In genomic region chr4:163484906-163485305, GRCh38 we compare ENCODE assay signal across 8 cellular contexts. TPM values are rescaled to one million over a fixed set of nuclear protein-coding genes. Genes with fewer than 3 reads are reported as not detected.
DNase-seq lines count a peak whose midpoint lies in the region; ATAC-seq lines count a peak whose summit lies in the region.

No MANE protein-coding gene starts in this region.

- POLR2A ChIA-PET in activated CD4-positive, alpha-beta T cell treated with anti-CD3 and anti-CD28 coated beads for 36 hours (lab: Charles Lee), result no interaction called here

- H3K27ac Mint-ChIP-seq in activated CD4-positive, alpha-beta T cell treated with anti-CD3 and anti-CD28 coated beads for 36 hours, result no peak overlapping the region

- intact Hi-C loops in activated CD4-positive, alpha-beta T cell treated with anti-CD3 and anti-CD28 coated beads for 36 hours (cut with DNase I, micrococcal nuclease), result loop anchor here (1.0 to 10.0 kb wide), 8 partner anchors 59 to 1262 kb away; no protein-coding TSS in a partner anchor

- H3K36me3 ChIP-seq in SK-N-MC (ENCODE audit: insufficient read depth, low read length), result no peaks in the 10 kb centered on the region

- H3K9me3 Mint-ChIP-seq in activated CD4-positive, alpha-beta T cell treated with anti-CD3 and anti-CD28 coated beads for 36 hours (ENCODE audit: low read depth), result no peaks in the 10 kb centered on the region

- no peak overlapping the region for H3K9ac ChIP-seq in SK-N-MC (ENCODE audit: insufficient read length)

- H3K9me3 ChIP-seq in SK-N-MC (ENCODE audit: low read depth, low read length), result no peaks in the 10 kb centered on the region

- peak; percentile 73 for DNase-seq in activated CD4-positive, alpha-beta T cell treated with anti-CD3 and anti-CD28 coated beads for 36 hours
- DNase-seq in activated CD4-positive, alpha-beta T cell treated with anti-CD3 and anti-CD28 coated beads for 1 hour, result no peak
- DNase-seq in SK-N-MC (ENCODE audit: low read depth, low spot score), result peak; percentile 52
- DNase-seq in amygdala (lab: John Stamatoyannopoulos, UW), result peak in 29 of 56 donors; percentile 1 to 58 (median 7)
- DNase-seq in iPS-NIHi7 (ENCODE audit: extremely low spot score), result peak; percentile 59
- DNase-seq in stimulated activated CD4-positive, alpha-beta T cell treated with anti-CD3 and anti-CD28 coated beads, Interleukin-4, amount 100 ng/mL, for 4 hours, result peak; percentile 30 to 31
- no peak for DNase-seq in NCI-H1105 (lab: John Stamatoyannopoulos, UW)

- H3K4me3 Mint-ChIP-seq in activated CD4-positive, alpha-beta T cell treated with anti-CD3 and anti-CD28 coated beads for 36 hours, result no peak overlapping the region

- no peaks in the 10 kb centered on the region for H3K4me1 Mint-ChIP-seq in activated CD4-positive, alpha-beta T cell treated with anti-CD3 and anti-CD28 coated beads for 36 hours

- H3K27ac ChIP-seq in SK-N-MC, result no peak overlapping the region

- H3K36me3 Mint-ChIP-seq in activated CD4-positive, alpha-beta T cell treated with anti-CD3 and anti-CD28 coated beads for 36 hours (ENCODE audit: low read depth), result no peaks in the 10 kb centered on the region

- CTCF ChIA-PET in activated CD4-positive, alpha-beta T cell treated with anti-CD3 and anti-CD28 coated beads for 36 hours (lab: Charles Lee), result interaction anchor here (1.0 to 1.9 kb wide), 8 partner anchors 9 to 196 kb away, joined by 3 to 10 read pairs (median 4); partner anchors contain the start of gene TMA16

- H3K27me3 Mint-ChIP-seq in activated CD4-positive, alpha-beta T cell treated with anti-CD3 and anti-CD28 coated beads for 36 hours, result peaks cover 4% of the 10 kb centered on the region

- no peak overlapping the region for H3K4me3 ChIP-seq in SK-N-MC

- ATAC-seq in activated CD4-positive, alpha-beta T cell treated with anti-CD3 and anti-CD28 coated beads for 36 hours, result peak; percentile 55
- ATAC-seq in HG03442 (IDR thresholded peaks at IDR 0.05; ENCODE audit: unreplicated experiment), result peak; percentile 68

RNA-seq across cellular contexts. Expression of gene TMA16, which starts 9.6 kb away (rescaled TPM):
- 10 to 100 TPM; 54.7 to 63.6 TPM for total RNA-seq in activated CD4-positive, alpha-beta T cell treated with anti-CD3 and anti-CD28 coated beads for 36 hours

RNA-seq across cellular contexts. Expression of gene TKTL2, which starts 11.4 kb away (rescaled TPM):
- not detected for total RNA-seq in activated CD4-positive, alpha-beta T cell treated with anti-CD3 and anti-CD28 coated beads for 36 hours

Comparison
In these comparisons a context has a peak if more than half of its experiments do, and no peak if none do; other contexts are left out.
1. DNase-seq: peak in activated CD4-positive, alpha-beta T cell treated with anti-CD3 and anti-CD28 coated beads for 36 hours (single experiment), SK-N-MC (single experiment), amygdala (29 of 56), iPS-NIHi7 (single experiment) and stimulated activated CD4-positive, alpha-beta T cell treated with anti-CD3 and anti-CD28 coated beads, Interleukin-4, amount 100 ng/mL, for 4 hours (2 of 2); none in activated CD4-positive, alpha-beta T cell treated with anti-CD3 and anti-CD28 coated beads for 1 hour (single experiment) and NCI-H1105 (single experiment).